In the genomic region with DNA sequence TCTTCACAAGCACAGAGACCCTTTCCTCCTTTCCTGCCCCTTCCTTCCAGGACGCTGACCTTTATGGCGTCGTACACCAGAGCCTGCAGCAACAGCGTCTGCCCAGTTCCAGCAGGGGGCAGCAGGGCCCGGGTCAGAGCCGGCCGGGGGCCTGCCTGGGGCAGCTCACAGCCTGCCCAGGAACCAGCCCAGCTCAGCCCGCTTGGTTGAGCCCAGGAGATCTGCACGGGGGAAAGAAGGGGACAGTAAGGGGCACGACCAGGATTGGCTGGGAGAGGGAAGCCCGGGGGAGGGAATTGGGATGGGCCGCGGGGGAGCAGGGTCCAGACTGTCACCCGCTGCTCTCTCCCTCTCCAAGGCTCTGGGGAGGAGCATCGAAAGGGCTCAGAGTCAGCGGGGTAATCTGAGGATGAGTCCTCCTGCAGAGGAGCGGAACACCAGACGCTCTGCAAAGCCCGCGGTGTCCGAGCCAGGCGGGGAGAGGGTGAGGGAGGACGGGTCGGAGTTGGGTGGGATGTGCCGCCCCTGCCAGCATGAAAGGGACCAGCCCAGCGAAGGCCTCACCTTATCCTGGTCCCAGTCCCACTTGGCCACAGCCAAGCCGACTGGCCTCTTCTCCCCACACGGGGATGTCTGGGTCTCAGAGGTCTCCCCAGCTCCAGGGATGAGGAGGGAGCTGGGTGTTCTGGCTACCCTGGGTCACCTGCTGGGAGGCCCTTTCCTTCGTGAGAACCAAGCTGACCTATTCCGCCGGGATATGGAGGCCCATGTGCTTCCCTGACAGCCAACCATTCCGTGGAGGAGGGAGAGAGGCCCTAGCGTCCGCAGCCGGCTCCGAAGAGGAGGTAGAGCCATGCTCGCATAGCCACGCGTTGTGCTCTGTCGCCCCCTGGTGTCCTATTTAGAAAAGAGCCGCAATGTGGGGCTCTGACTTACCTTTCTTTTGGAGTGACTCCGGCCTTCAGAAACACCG, we compare ENCODE assay signal across 8 cellular contexts.
A peak's percentile ranks its signal among the peaks of the same experiment; 100 is the strongest.
DNase-seq lines count a peak whose midpoint lies in the region; ATAC-seq and TF ChIP-seq lines count a peak whose summit lies in the region.

No MANE protein-coding gene starts in this region.

- ATAC-seq in HG03108 (IDR thresholded peaks at IDR 0.05; ENCODE audit: unreplicated experiment) (peak; percentile 74), HG03097 (IDR thresholded peaks at IDR 0.05; ENCODE audit: low FRiP score, unreplicated experiment) (no peak)

- peak overlapping the region; percentile 39 for H3K4me3 ChIP-seq in choroid plexus epithelial cell (ENCODE audit: low read depth, low read length)

- DNase-seq in GDM1 (lab: John Stamatoyannopoulos, UW) (peak; percentile 67), NCI-H510A treated with DMSO at 0.1 percent for 48 hours (lab: John Stamatoyannopoulos, UW) (peak; percentile 83), choroid plexus epithelial cell (ENCODE audit: low read depth) (peak; percentile 91), kidney tubule cell (ENCODE audit: low spot score) (peak; percentile 84)
- DNase-seq in activated CD4-positive, alpha-beta T cell treated with anti-CD3 and anti-CD28 coated beads for 48 hours = peak; percentile 91
- peak; percentile 70 to 87 (median 75) for DNase-seq in stimulated activated CD4-positive, alpha-beta T cell treated with anti-CD3 and anti-CD28 coated beads, Interleukin-1b, Interleukin-23, amount 100 ng/mL, for 24 hours (ENCODE audit: low read depth in 4 of 4, low spot score in 1 of 4)

- TF ChIP-seq CTCF in choroid plexus epithelial cell (conservative IDR thresholded peaks at IDR 0.05; ENCODE audit: low read depth, low read length) = peak; percentile 88
